ENCODE assay signal across 13 cellular contexts in genomic region chr20:22762576-22763256, GRCh38.
DNase-seq lines count a peak whose midpoint lies in the region; ATAC-seq and TF ChIP-seq lines count a peak whose summit lies in the region.
"Had no signal": no experiment of that assay in that cellular context is flagged by ENCODE, and none has a peak within 500 bp of the region (broad histone marks: within the 10 kb centered on the region; RNA-seq: fewer than 3 reads in every experiment).

No MANE protein-coding gene starts in this region.

- no peaks in the 10 kb centered on the region for H3K36me3 Mint-ChIP-seq in neural progenitor cell

- H3K4me3 ChIP-seq in epithelial cell of proximal tubule (ENCODE audit: low read depth, low read length) (peak overlapping the region; percentile 28), neural progenitor cell (no peak overlapping the region)

- intact Hi-C loops in Right ventricle myocardium inferior (cut with DNase I) (no loop called here), cardiac septum (cut with DNase I) (no loop called here)

- DNase-seq in Right ventricle myocardium inferior (ENCODE audit: missing footprints) (peak; percentile 27), cardiac septum (ENCODE audit: low spot score) (no peak), epithelial cell of proximal tubule (ENCODE audit: low read depth) (no peak), neural progenitor cell (ENCODE audit: low spot score) (no peak), Kasumi-1 (lab: John Stamatoyannopoulos, UW) (no peak), NCI-H748 treated with DMSO at 0.1 percent for 48 hours (lab: John Stamatoyannopoulos, UW) (no peak), NCI-H2081 treated with DMSO at 0.1 percent for 48 hours (lab: John Stamatoyannopoulos, UW) (no peak)
- DNase-seq: activated CD4-positive, alpha-beta T cell treated with anti-CD3 and anti-CD28 coated beads for 36 hours; COR-L47; NCI-H1930; T-helper 1 cell had no signal

- H3K27ac ChIP-seq in neural progenitor cell, result no peak overlapping the region

- H4K20me1 ChIP-seq in neural progenitor cell (ENCODE audit: low read depth), result no peaks in the 10 kb centered on the region

- no peaks in the 10 kb centered on the region for H3K4me1 ChIP-seq in neural progenitor cell

- H3K4me1 Mint-ChIP-seq in neural progenitor cell, result peaks cover 7% of the 10 kb centered on the region
- H3K4me1 Mint-ChIP-seq: activated CD4-positive, alpha-beta T cell treated with anti-CD3 and anti-CD28 coated beads for 36 hours had no signal

- no peak overlapping the region for H3K27ac Mint-ChIP-seq in neural progenitor cell
- H3K27ac Mint-ChIP-seq: activated CD4-positive, alpha-beta T cell treated with anti-CD3 and anti-CD28 coated beads for 36 hours; progenitor cell of endocrine pancreas had no signal

- H3K4me3 Mint-ChIP-seq in neural progenitor cell, result peak overlapping the region; percentile 9
- H3K4me3 Mint-ChIP-seq: activated CD4-positive, alpha-beta T cell treated with anti-CD3 and anti-CD28 coated beads for 36 hours had no signal

- H3F3A ChIP-seq in neural progenitor cell (ENCODE audit: low read depth), result no peaks in the 10 kb centered on the region

- no peak overlapping the region for H2AFZ ChIP-seq in neural progenitor cell (replicated peaks)

- H3K9ac ChIP-seq in neural progenitor cell, result no peak overlapping the region

- H3K9me3 ChIP-seq in neural progenitor cell (ENCODE audit: low read depth), result no peaks in the 10 kb centered on the region

- peaks cover 6% of the 10 kb centered on the region for H3K27me3 Mint-ChIP-seq in neural progenitor cell (ENCODE audit: insufficient read depth, low read depth)
- H3K27me3 Mint-ChIP-seq: activated CD4-positive, alpha-beta T cell treated with anti-CD3 and anti-CD28 coated beads for 36 hours had no signal

- no peak overlapping the region for H3K4me2 ChIP-seq in neural progenitor cell

- no peaks in the 10 kb centered on the region for H3K36me3 ChIP-seq in neural progenitor cell

- H3K9me3 Mint-ChIP-seq in neural progenitor cell, result no peaks in the 10 kb centered on the region

- ATAC-seq in Right ventricle myocardium inferior, result peak; percentile 41
- ATAC-seq in HG02970 (IDR thresholded peaks at IDR 0.05; ENCODE audit: low FRiP score, unreplicated experiment), result no peak
- ATAC-seq: activated CD4-positive, alpha-beta T cell treated with anti-CD3 and anti-CD28 coated beads for 36 hours had no signal

- H3K79me2 ChIP-seq in neural progenitor cell (ENCODE audit: low read depth), result no peaks in the 10 kb centered on the region

- TF ChIP-seq CTCF in epithelial cell of proximal tubule (conservative IDR thresholded peaks at IDR 0.05; ENCODE audit: low read depth, low read length) (no peak), neural progenitor cell (IDR thresholded peaks at IDR 0.05) (no peak)

- H3K27me3 ChIP-seq in neural progenitor cell, result no peaks in the 10 kb centered on the region
